ENCODE assay signal across 8 cellular contexts in the genomic region with DNA sequence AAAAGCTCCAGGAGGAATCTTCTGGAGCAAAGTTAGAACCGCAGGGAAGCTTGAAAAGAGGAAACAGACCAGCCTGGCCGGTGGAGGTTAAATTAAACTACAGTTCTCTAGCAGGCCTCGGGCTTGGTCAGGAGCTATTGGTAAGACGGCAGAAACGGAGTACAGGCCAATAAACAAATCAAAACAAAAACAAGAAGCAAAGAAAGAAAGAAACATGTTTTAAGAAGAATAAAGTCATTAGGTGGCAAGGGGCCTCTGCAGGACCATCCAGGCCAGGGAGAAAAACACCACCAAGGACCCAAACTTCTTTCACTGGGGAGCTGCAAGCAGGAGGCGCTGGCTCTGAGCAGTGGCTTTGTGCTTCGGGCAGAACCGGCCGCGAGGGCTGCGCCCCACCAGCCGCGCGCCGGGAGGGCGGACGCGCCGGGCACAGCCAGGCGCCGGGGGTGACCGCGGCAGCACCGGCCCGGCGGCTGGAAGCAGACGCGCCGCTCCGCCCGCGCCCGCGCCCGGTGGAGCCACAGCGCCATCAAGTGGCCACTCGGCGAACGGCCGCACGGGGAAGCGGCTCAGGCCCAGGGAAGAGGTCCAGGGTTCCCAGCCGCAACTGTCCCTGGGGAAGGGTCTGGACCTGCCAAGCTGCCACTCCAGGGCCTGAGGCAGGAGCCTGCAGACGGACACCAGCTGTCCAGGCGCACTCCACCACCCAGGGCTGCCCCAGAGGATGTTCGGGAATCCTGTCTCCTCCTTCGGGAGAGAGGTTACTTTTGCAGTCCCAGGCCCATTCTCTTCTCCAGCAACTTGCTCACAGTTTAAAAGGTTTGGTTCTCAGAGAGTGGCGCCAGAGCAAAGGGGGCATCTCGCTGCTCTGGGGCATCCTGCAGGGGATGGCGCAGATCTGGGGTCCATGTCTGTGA.
A peak's percentile ranks its signal among the peaks of the same experiment; 100 is the strongest.
DNase-seq lines count a peak whose midpoint lies in the region; ATAC-seq and TF ChIP-seq lines count a peak whose summit lies in the region.

No MANE protein-coding gene starts in this region.

- peak; percentile 92 for ATAC-seq in GM18502 (IDR thresholded peaks at IDR 0.05; ENCODE audit: poor library complexity, unreplicated experiment)
- peak; percentile 90 for ATAC-seq in HG02885 (IDR thresholded peaks at IDR 0.05; ENCODE audit: poor library complexity, unreplicated experiment)
- peak; percentile 37 for ATAC-seq in activated B cell treated with CpG ODN at 0.5 μM for 24 hours (ENCODE audit: low read depth)

- intact Hi-C loops in activated B cell treated with CpG ODN at 0.5 μM for 24 hours (cut with micrococcal nuclease), result no loop called here

- peak; percentile 66 for DNase-seq in A172 (ENCODE audit: low spot score)
- DNase-seq in NCI-H2107 (lab: John Stamatoyannopoulos, UW), result peak; percentile 34
- DNase-seq in activated B cell treated with CpG ODN at 0.5 μM for 24 hours, result peak; percentile 63
- peak; percentile 23 for DNase-seq in central memory CD4-positive, alpha-beta T cell
- DNase-seq in kidney glomerular epithelial cell (lab: John Stamatoyannopoulos, UW), result peak; percentile 61
- peak; percentile 10 to 52 for DNase-seq in stimulated activated CD4-positive, alpha-beta T cell treated with anti-CD3 and anti-CD28 coated beads, Interleukin-15, amount 100 ng/mL, for 48 hours (ENCODE audit: low read depth in 2 of 2)

- no peaks in the 10 kb centered on the region for H3K36me3 Mint-ChIP-seq in activated B cell treated with CpG ODN at 0.5 μM for 24 hours (ENCODE audit: low read depth)

- H3K27me3 Mint-ChIP-seq in activated B cell treated with CpG ODN at 0.5 μM for 24 hours, result peaks cover 22% of the 10 kb centered on the region

- no peak overlapping the region for H3K4me3 Mint-ChIP-seq in activated B cell treated with CpG ODN at 0.5 μM for 24 hours

- H3K27ac Mint-ChIP-seq in activated B cell treated with CpG ODN at 0.5 μM for 24 hours, result no peak overlapping the region

- H3K4me1 Mint-ChIP-seq in activated B cell treated with CpG ODN at 0.5 μM for 24 hours, result peaks cover 4% of the 10 kb centered on the region

- POLR2A ChIA-PET in activated B cell treated with CpG ODN at 0.5 μM for 24 hours (lab: Charles Lee), result no interaction called here

- no peak for TF ChIP-seq CTCF in activated B cell treated with CpG ODN at 0.5 μM for 24 hours (IDR thresholded peaks at IDR 0.05)

- CTCF ChIA-PET in activated B cell treated with CpG ODN at 0.5 μM for 24 hours (lab: Charles Lee), result interaction anchor here (1.0 to 1.3 kb wide), 2 partner anchors 13 to 1904 kb away, joined by 3 read pairs; no protein-coding TSS in a partner anchor

- H3K9me3 Mint-ChIP-seq in activated B cell treated with CpG ODN at 0.5 μM for 24 hours, result no peaks in the 10 kb centered on the region

Comparison
In these comparisons a context has a peak if more than half of its experiments do, and no peak if none do; other contexts are left out.
1. Peak in every context shown above with its lines: DNase-seq and ATAC-seq.
2. ATAC-seq: peak in every context shown above with its lines; median percentile 92 in GM18502; 90 in HG02885; 37 in activated B cell treated with CpG ODN at 0.5 μM for 24 hours.